ENCODE assay signal across 8 cellular contexts in the genomic region with DNA sequence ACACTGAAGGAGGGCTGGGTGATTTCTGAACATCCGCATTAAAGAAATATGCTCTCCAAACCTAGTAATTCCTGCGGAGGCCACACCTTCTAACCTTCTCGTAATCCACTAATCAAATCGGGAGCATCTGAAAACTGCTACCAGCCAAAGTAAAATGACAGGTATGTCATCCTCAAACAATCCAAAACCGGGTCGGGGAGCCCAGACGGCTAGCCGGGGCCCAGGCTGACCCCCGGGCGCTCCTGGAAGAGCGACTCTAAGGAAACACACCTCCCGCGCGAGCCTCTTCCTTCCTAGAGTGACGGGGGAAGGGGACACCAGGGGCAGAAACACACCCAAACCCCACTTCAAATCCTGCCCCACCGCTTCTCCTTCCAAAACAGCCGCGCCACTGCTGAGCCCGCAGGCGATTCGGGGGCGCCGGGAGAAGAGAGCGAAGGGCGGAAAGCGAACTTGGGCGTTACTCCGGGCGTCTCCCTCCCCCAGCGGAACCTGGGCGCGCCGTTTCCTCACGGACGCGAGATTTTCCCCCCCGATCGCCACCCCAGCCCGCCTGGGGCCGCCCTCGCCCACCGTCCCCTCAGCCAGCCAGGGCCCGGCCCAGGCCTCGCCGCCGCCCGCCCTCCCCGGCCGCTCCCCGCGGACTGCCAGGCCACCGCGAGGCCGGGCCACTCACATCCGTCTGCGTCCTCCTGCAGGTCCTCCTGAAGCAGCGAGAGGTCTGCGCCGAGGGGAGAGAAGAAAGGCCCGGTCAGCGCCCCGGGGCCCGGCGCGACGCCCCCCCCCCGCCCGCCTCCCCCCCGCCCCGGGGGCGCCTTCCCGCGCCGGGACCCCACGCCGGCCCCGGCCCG. TPM values are rescaled to one million over a fixed set of nuclear protein-coding genes. Genes with fewer than 3 reads are reported as not detected.
DNase-seq lines count a peak whose midpoint lies in the region; TF ChIP-seq lines count a peak whose summit lies in the region.

No MANE protein-coding gene starts in this region.

- H3K9me3 ChIP-seq in GM23248 (ENCODE audit: low read depth) (no peaks in the 10 kb centered on the region), breast epithelium (no peaks in the 10 kb centered on the region), skeletal muscle tissue (ENCODE audit: control insufficient read depth in 3 of 3, low read length in 3 of 3) (no peaks in the 10 kb centered on the region)

- peaks cover 50 to 57% of the 10 kb centered on the region in 2 donors for H3K4me1 Mint-ChIP-seq in immature natural killer cell

- H3K27me3 Mint-ChIP-seq in immature natural killer cell (ENCODE audit: low read depth in 3 of 3), result peaks cover 3 to 12% (median 4%) of the 10 kb centered on the region in 3 donors

- H3K36me3 Mint-ChIP-seq in immature natural killer cell, result peaks cover 0 to 7% (median 3%) of the 10 kb centered on the region in 3 donors

- peaks cover 8% of the 10 kb centered on the region for H4K20me1 ChIP-seq in GM23248 (ENCODE audit: insufficient read depth)

- no peaks in the 10 kb centered on the region for H3K9me3 Mint-ChIP-seq in immature natural killer cell

- H3K4me3 ChIP-seq in GM23248, result peak overlapping the region; percentile 94
- peak overlapping the region; percentile 58 for H3K4me3 ChIP-seq in LNCaP clone FGC (ENCODE audit: low read depth, low read length)
- H3K4me3 ChIP-seq in breast epithelium, result peak overlapping the region; percentile 79 to 97 (median 88)
- H3K4me3 ChIP-seq in skeletal muscle tissue (ENCODE audit: low read length in 3 of 3), result peak overlapping the region; percentile 76 to 84 (median 80)

- no peaks in the 10 kb centered on the region for H3K27me3 ChIP-seq in GM23248 (replicated peaks; ENCODE audit: insufficient read depth)
- no peaks in the 10 kb centered on the region for H3K27me3 ChIP-seq in breast epithelium
- no peaks in the 10 kb centered on the region for H3K27me3 ChIP-seq in skeletal muscle tissue (ENCODE audit: control insufficient read depth in 3 of 3, insufficient read depth in 3 of 3, low read length in 3 of 3)

- peak overlapping the region; percentile 87 to 97 (median 92) for H3K27ac Mint-ChIP-seq in immature natural killer cell

- peaks cover 41% of the 10 kb centered on the region for H3F3A ChIP-seq in GM23248 (ENCODE audit: insufficient read depth)

- H3K27ac ChIP-seq in GM23248 (peak overlapping the region; percentile 85), breast epithelium (peak overlapping the region; percentile 98 to 100), skeletal muscle tissue (ENCODE audit: low read depth, low read length) (peak overlapping the region; percentile 82)

- H3K4me3 Mint-ChIP-seq in immature natural killer cell, result peak overlapping the region; percentile 88 to 99 (median 93)

- H2AFZ ChIP-seq in GM23248, result peak overlapping the region; percentile 82

- TF ChIP-seq CTCF in LNCaP clone FGC (IDR thresholded peaks at IDR 0.05; ENCODE audit: control insufficient read depth, extremely low read depth, insufficient read depth) (0 out of 2 replicates have a peak, but pooled peaks have one; percentile 6), breast epithelium (IDR thresholded peaks at IDR 0.05) (no peak)

- peak; percentile 28 for DNase-seq in GF-D8 (lab: John Stamatoyannopoulos, UW)
- peak; percentile 76 for DNase-seq in GM23248
- DNase-seq in LNCaP clone FGC (ENCODE audit: low read depth), result no peak
- peak; percentile 67 for DNase-seq in UCSD-AML1 (lab: John Stamatoyannopoulos, UW; ENCODE audit: unreplicated experiment)
- peak; percentile 34 to 55 for DNase-seq in breast epithelium (ENCODE audit: low spot score in 2 of 2)
- peak; percentile 40 to 51 (median 46) for DNase-seq in immature natural killer cell
- DNase-seq in HPDE6-E6E7 (ENCODE audit: extremely low spot score), result no peak

- in situ Hi-C loops in GM23248 (cut with MboI), result no loop called here

- intact Hi-C loops in breast epithelium (cut with DNase I; ENCODE audit: low total_unique reads), result no loop called here

- no peaks in the 10 kb centered on the region for H3K9me2 ChIP-seq in GM23248 (ENCODE audit: insufficient read depth)

- H3K4me2 ChIP-seq in GM23248 (ENCODE audit: unreplicated experiment), result peak overlapping the region; percentile 96

- H3K36me3 ChIP-seq in GM23248 (ENCODE audit: low read depth), result no peaks in the 10 kb centered on the region
- H3K36me3 ChIP-seq in breast epithelium, result no peaks in the 10 kb centered on the region
- peaks cover 0 to 4% (median 3%) of the 10 kb centered on the region in 3 donors for H3K36me3 ChIP-seq in skeletal muscle tissue (ENCODE audit: control insufficient read depth in 3 of 3, insufficient read depth in 3 of 3, low read length in 3 of 3)

- peak overlapping the region; percentile 92 for H3K9ac ChIP-seq in GM23248
- peak overlapping the region; percentile 82 to 93 (median 87) for H3K9ac ChIP-seq in skeletal muscle tissue (ENCODE audit: low read depth in 1 of 3, low read length in 3 of 3)

- no peak for TF ChIP-seq POLR2A in breast epithelium (IDR thresholded peaks at IDR 0.05)

- peaks cover 58% of the 10 kb centered on the region for H3K79me2 ChIP-seq in GM23248 (ENCODE audit: insufficient read depth)

- 2% methylated on average over 33 to 58 of the region's 78 CpGs for WGBS in GM23248 (ENCODE audit: low coverage in 1 of 2, low lambda C conversion rate in 2 of 2, missing lambda C conversion rate in 2 of 2), 2 experiments

- H3K4me1 ChIP-seq in GM23248 (ENCODE audit: insufficient read depth) (peaks cover 35% of the 10 kb centered on the region), breast epithelium (peaks cover 0 to 6% of the 10 kb centered on the region in 2 donors), skeletal muscle tissue (ENCODE audit: control insufficient read depth in 3 of 3, insufficient read depth in 3 of 3, low read length in 3 of 3) (peaks cover 9 to 24% (median 20%) of the 10 kb centered on the region in 3 donors)

RNA-seq across cellular contexts. Expression of a gene that starts 0.6 kb away (rescaled TPM):
- total RNA-seq in GM23248 (2014; rRNA removed; shearing (Covaris generic)), result 85.5 and 97.9 TPM in 2 replicates
- 31.8 and 33.0 TPM in 2 replicates for polyA plus RNA-seq in GM23248 (2016; fragmentation: Nextera tagmentation; extraction: Ambion mirVana)
- 100 to 1,000 TPM in 1 of 3 donors, 10 to 100 TPM in 2; 66.7 to 139 (median 93.4) TPM for total RNA-seq in breast epithelium
- polyA plus RNA-seq in immature natural killer cell, result 10 to 100 TPM; 12.0 to 17.0 (median 14.3) TPM
- 151 TPM for total RNA-seq in skeletal muscle tissue

Comparison
In these comparisons a context has a peak if more than half of its experiments do, and no peak if none do; other contexts are left out.
1. DNase-seq: peak in GF-D8 (single experiment), GM23248 (single experiment), UCSD-AML1 (single experiment), breast epithelium (2 of 2) and immature natural killer cell (3 of 3); none in LNCaP clone FGC (single experiment) and HPDE6-E6E7 (single experiment).
2. Peak in every context shown above with its lines, with median percentiles within 50 percentile points of each other: H3K27ac ChIP-seq and H3K4me3 ChIP-seq.